In genomic region chr2:84441036-84441435, GRCh38 we compare ENCODE assay signal across 15 cellular contexts. TPM values are rescaled to one million over a fixed set of nuclear protein-coding genes. Genes with fewer than 3 reads are reported as not detected.
DNase-seq lines count a peak whose midpoint lies in the region; ATAC-seq and TF ChIP-seq lines count a peak whose summit lies in the region.
"Had no signal": no experiment of that assay in that cellular context is flagged by ENCODE, and none has a peak within 500 bp of the region (broad histone marks: within the 10 kb centered on the region; RNA-seq: fewer than 3 reads in every experiment).

No MANE protein-coding gene starts in this region.

- H3K9me3 ChIP-seq in cardiac muscle cell (ENCODE audit: low read depth): no peaks in the 10 kb centered on the region
- H3K9me3 ChIP-seq in heart right ventricle: no peaks in the 10 kb centered on the region
- no peaks in the 10 kb centered on the region for H3K9me3 ChIP-seq in Peyer's patch
- H3K9me3 ChIP-seq: HAP-1 had no signal

- intact Hi-C loops in heart right ventricle (cut with DNase I): no loop called here

- DNase-seq in cardiac muscle cell (ENCODE audit: low read depth in 1 of 2, low spot score in 1 of 2): peak in 1 of 2 donors; percentile 53
- no peak for DNase-seq in heart right ventricle
- peak; percentile 60 for DNase-seq in iris pigment epithelial cell (ENCODE audit: low read depth)
- peak; percentile 97 for DNase-seq in retinal pigment epithelial cell (ENCODE audit: low read depth)
- no peak for DNase-seq in left lobe of liver (ENCODE audit: low spot score)
- DNase-seq in NCI-H748 (lab: John Stamatoyannopoulos, UW; ENCODE audit: unreplicated experiment): no peak
- no peak for DNase-seq in Peyer's patch
- DNase-seq: Calu3; CD4-positive, CD25-positive, alpha-beta regulatory T cell; DMS 273 treated with DMSO at 0.1 percent for 48 hours had no signal

- H3K36me3 ChIP-seq in cardiac muscle cell (peaks cover 20% of the 10 kb centered on the region), heart right ventricle (peaks cover 0 to 98% (median 44%) of the 10 kb centered on the region in 9 donors), Peyer's patch (peaks cover 0 to 86% (median 0%) of the 10 kb centered on the region in 3 donors)

- no peaks in the 10 kb centered on the region for H3K27me3 ChIP-seq in cardiac muscle cell
- no peaks in the 10 kb centered on the region for H3K27me3 ChIP-seq in heart right ventricle
- no peaks in the 10 kb centered on the region for H3K27me3 ChIP-seq in Peyer's patch
- H3K27me3 ChIP-seq: BLaER1 had no signal

- 75 to 78% methylated on average over 4 of the region's 4 CpGs for WGBS in heart right ventricle, 2 donors

- H3K4me1 ChIP-seq in cardiac muscle cell (ENCODE audit: low read depth): no peaks in the 10 kb centered on the region
- peaks cover 0 to 26% (median 12%) of the 10 kb centered on the region in 9 donors for H3K4me1 ChIP-seq in heart right ventricle
- H3K4me1 ChIP-seq in Peyer's patch: no peaks in the 10 kb centered on the region
- H3K4me1 ChIP-seq: HAP-1 had no signal

- TF ChIP-seq POLR2A in Peyer's patch (IDR thresholded peaks at IDR 0.05): no peak

- TF ChIP-seq CTCF in cardiac muscle cell (IDR thresholded peaks at IDR 0.05; ENCODE audit: low read depth, low read length) (no peak), heart right ventricle (IDR thresholded peaks at IDR 0.05) (no peak), retinal pigment epithelial cell (conservative IDR thresholded peaks at IDR 0.05; ENCODE audit: low read depth, low read length) (no peak), Peyer's patch (IDR thresholded peaks at IDR 0.05) (no peak)

- H3K4me3 ChIP-seq in cardiac muscle cell (no peak overlapping the region), heart right ventricle (no peak overlapping the region), retinal pigment epithelial cell (ENCODE audit: low read length) (no peak overlapping the region), Peyer's patch (no peak overlapping the region)
- H3K4me3 ChIP-seq: BLaER1, HAP-1 had no signal

- H3K27ac ChIP-seq in cardiac muscle cell: peak overlapping the region; percentile 5
- no peak overlapping the region for H3K27ac ChIP-seq in heart right ventricle
- peak overlapping the region; percentile 4 for H3K27ac ChIP-seq in cingulate gyrus (ENCODE audit: low read depth, low read length)
- H3K27ac ChIP-seq in Peyer's patch: no peak overlapping the region
- H3K27ac ChIP-seq: 22Rv1, BLaER1 had no signal

- ATAC-seq in heart right ventricle (no peak), left lobe of liver (no peak)
- ATAC-seq: HepG2 had no signal

RNA-seq across cellular contexts. Expression of gene SUCLG1, which starts 18.0 kb away (rescaled TPM):
- total RNA-seq in cardiac muscle cell: 56.4 and 90.8 TPM in 2 replicates
- 158 TPM in 2 replicates for polyA plus RNA-seq in cardiac muscle cell
- total RNA-seq in heart right ventricle: 100 to 1,000 TPM; 195 to 330 (median 291) TPM
- 100 to 1,000 TPM; 216 to 250 TPM for polyA plus RNA-seq in heart right ventricle
- total RNA-seq in left lobe of liver: 82.0 TPM
- total RNA-seq in Peyer's patch: 100 to 1,000 TPM in 3 of 4 donors, 10 to 100 TPM in 1; 83.3 to 386 (median 242) TPM

Comparison
In these comparisons a context has a peak if more than half of its experiments do, and no peak if none do; other contexts are left out.
1. H3K27ac ChIP-seq: peak in cardiac muscle cell (single experiment) and cingulate gyrus (single experiment); none in heart right ventricle (0 of 10) and Peyer's patch (0 of 4).
2. DNase-seq: peak in iris pigment epithelial cell (single experiment) and retinal pigment epithelial cell (single experiment); none in heart right ventricle (0 of 2), left lobe of liver (single experiment), NCI-H748 (single experiment) and Peyer's patch (0 of 3).